Comparison of ENCODE assay signal across 12 cellular contexts in genomic region chr4:84549191-84549590, GRCh38. TPM values are rescaled to one million over a fixed set of nuclear protein-coding genes. Genes with fewer than 3 reads are reported as not detected.
"Had no signal": no experiment of that assay in that cellular context is flagged by ENCODE, and none has a peak within 500 bp of the region (broad histone marks: within the 10 kb centered on the region; RNA-seq: fewer than 3 reads in every experiment).

No MANE protein-coding gene starts in this region.

RNA-seq across cellular contexts. Expression of gene CDS1, which starts 33.7 kb away (rescaled TPM):
- total RNA-seq: dermis blood vessel endothelial cell, dermis microvascular lymphatic vessel endothelial cell, endothelial cell of umbilical vein had no signal

RNA-seq across cellular contexts. Expression of gene NKX6-1, which starts 50.1 kb away (rescaled TPM):
- total RNA-seq: colonic mucosa, dermis blood vessel endothelial cell, dermis microvascular lymphatic vessel endothelial cell, endodermal cell, endothelial cell of umbilical vein, epithelial cell of proximal tubule, fibroblast of villous mesenchyme, foreskin keratinocyte, gastrocnemius medialis, heart right ventricle, hepatocyte had no signal
- polyA plus RNA-seq: endothelial cell of umbilical vein, foreskin keratinocyte, heart left ventricle, heart right ventricle, hepatocyte had no signal
